8 cellular contexts compared by ENCODE assay signal in genomic region chr4:140754918-140755810, GRCh38. TPM values are rescaled to one million over a fixed set of nuclear protein-coding genes. Genes with fewer than 3 reads are reported as not detected.
DNase-seq lines count a peak whose midpoint lies in the region; ATAC-seq and TF ChIP-seq lines count a peak whose summit lies in the region.

No MANE protein-coding gene starts in this region.

- ATAC-seq in HG03354 (IDR thresholded peaks at IDR 0.05; ENCODE audit: poor library complexity, severe bottlenecking, unreplicated experiment) (peak; percentile 53), mucosa of descending colon (no peak), GM21447 (IDR thresholded peaks at IDR 0.05; ENCODE audit: unreplicated experiment) (no peak), HG02642 (IDR thresholded peaks at IDR 0.05; ENCODE audit: poor library complexity, unreplicated experiment) (no peak), GM21737 (IDR thresholded peaks at IDR 0.05; ENCODE audit: unreplicated experiment) (no peak)

- CTCF ChIA-PET in mammary epithelial cell (lab: Charles Lee; ENCODE audit: low non-redundant PET): no interaction called here

- intact Hi-C loops in mammary epithelial cell (cut with micrococcal nuclease): loop anchor here (5.0 kb wide), 2 partner anchors 53 to 118 kb away; no protein-coding TSS in a partner anchor
- intact Hi-C loops in mucosa of descending colon (cut with DNase I, micrococcal nuclease): no loop called here

- 0% methylated on average over 5 of the region's 13 CpGs for WGBS in mammary epithelial cell (ENCODE audit: low coverage, missing lambda C conversion rate)

- DNase-seq in mammary epithelial cell (no peak), mucosa of descending colon (no peak), NCI-H2227 (lab: John Stamatoyannopoulos, UW; ENCODE audit: unreplicated experiment) (no peak)

- TF ChIP-seq CTCF in GM12875 (IDR thresholded peaks at IDR 0.05; ENCODE audit: borderline replicate concordance, insufficient read depth, low read depth, low read length) (no peak), mammary epithelial cell (conservative IDR thresholded peaks at IDR 0.05 in 1 of 2, IDR thresholded peaks at IDR 0.05 in 1 of 2; ENCODE audit: extremely low read depth in 1 of 2, insufficient read depth in 1 of 2, low read depth in 1 of 2, low read length in 2 of 2) (no peak), mucosa of descending colon (IDR thresholded peaks at IDR 0.05) (no peak)

- peak overlapping the region; percentile 96 for H2AFZ ChIP-seq in mammary epithelial cell (ENCODE audit: low read depth, low read length)

- peak overlapping the region; percentile 66 for H3K9ac ChIP-seq in mammary epithelial cell (ENCODE audit: insufficient read depth, low read length)

- H3K4me2 ChIP-seq in mammary epithelial cell (ENCODE audit: insufficient read depth, low read depth, low read length): peak overlapping the region; percentile 96

- BruUV-seq in mammary epithelial cell (replicated peaks; lab: Mats Ljungman, UMichigan): TSS peak; percentile 34

- peaks cover 3% of the 10 kb centered on the region for H4K20me1 ChIP-seq in mammary epithelial cell (ENCODE audit: insufficient read depth, low read length)

- dilution Hi-C loops in mammary epithelial cell (cut with HindIII; ENCODE audit: low sequenced_read_pairs): no loop called here

- in situ Hi-C loops in mammary epithelial cell (cut with MboI; ENCODE audit: low sequenced_read_pairs in 2 of 2): no loop called here

- H3K27me3 ChIP-seq in mammary epithelial cell (ENCODE audit: insufficient read depth, low read length): no peaks in the 10 kb centered on the region

- peak overlapping the region; percentile 79 for H3K27ac ChIP-seq in mammary epithelial cell (ENCODE audit: insufficient read depth, low read depth, low read length)

- H3K4me3 ChIP-seq in GM12875 (ENCODE audit: low read depth, low read length) (peak overlapping the region; percentile 99), mammary epithelial cell (replicated peaks in 1 of 3; ENCODE audit: insufficient read depth in 1 of 3, low read depth in 2 of 3, low read length in 3 of 3) (peak overlapping the region; percentile 72 to 87 (median 81)), mucosa of descending colon (peak overlapping the region; percentile 66)

- no peaks in the 10 kb centered on the region for H3K36me3 ChIP-seq in mammary epithelial cell (ENCODE audit: insufficient read depth, low read length)
- no peaks in the 10 kb centered on the region for H3K36me3 ChIP-seq in mucosa of descending colon (ENCODE audit: low read depth)

- peaks cover 55% of the 10 kb centered on the region for H3K79me2 ChIP-seq in mammary epithelial cell (ENCODE audit: insufficient read depth, low read length)

- H3K9me3 ChIP-seq in mammary epithelial cell (replicated peaks; ENCODE audit: insufficient read depth, low read length) (no peaks in the 10 kb centered on the region), mucosa of descending colon (no peaks in the 10 kb centered on the region)

- peaks cover 5% of the 10 kb centered on the region for H3K4me1 ChIP-seq in mammary epithelial cell (ENCODE audit: insufficient read depth, low read length)
- peaks cover 3% of the 10 kb centered on the region for H3K4me1 ChIP-seq in mucosa of descending colon (ENCODE audit: low read depth)

RNA-seq across cellular contexts. Expression of gene TBC1D9, which starts 1.0 kb away (rescaled TPM):
- total RNA-seq in mammary epithelial cell (10 to 100 TPM; 23.5 to 42.8 TPM), mucosa of descending colon (10 to 100 TPM in 2 of 3 donors, 1 to 10 TPM in 1; 9.1 to 20.2 (median 11.6) TPM)
- polyA plus RNA-seq in mammary epithelial cell: 12.8 TPM
- polyA minus RNA-seq in mammary epithelial cell: 27.8 TPM
